8 cellular contexts compared by ENCODE assay signal in genomic region chr6:16206595-16207037, GRCh38. TPM values are rescaled to one million over a fixed set of nuclear protein-coding genes. Genes with fewer than 3 reads are reported as not detected.
DNase-seq lines count a peak whose midpoint lies in the region; ATAC-seq and TF ChIP-seq lines count a peak whose summit lies in the region.

No MANE protein-coding gene starts in this region.

- no peak overlapping the region for H3K4me3 ChIP-seq in CD4-positive, CD25-positive, alpha-beta regulatory T cell (ENCODE audit: low read depth, low read length)
- no peak overlapping the region for H3K4me3 ChIP-seq in suprapubic skin

- peaks cover 0 to 5% (median 1%) of the 10 kb centered on the region in 4 donors for H3K4me1 Mint-ChIP-seq in CD4-positive, CD25-positive, alpha-beta regulatory T cell
- peaks cover 2% of the 10 kb centered on the region; the same call in 1 of the 2 replicates for H3K4me1 Mint-ChIP-seq in WTC11
- H3K4me1 Mint-ChIP-seq in endothelial cell (ENCODE audit: unreplicated experiment): peaks cover 5% of the 10 kb centered on the region
- peaks cover 8% of the 10 kb centered on the region for H3K4me1 Mint-ChIP-seq in mesothelial cell of epicardium

- H3K9me3 Mint-ChIP-seq in CD4-positive, CD25-positive, alpha-beta regulatory T cell: no peaks in the 10 kb centered on the region
- H3K9me3 Mint-ChIP-seq in WTC11: peaks cover 24% of the 10 kb centered on the region
- no peaks in the 10 kb centered on the region for H3K9me3 Mint-ChIP-seq in endothelial cell (ENCODE audit: unreplicated experiment)
- H3K9me3 Mint-ChIP-seq in mesothelial cell of epicardium: peaks cover 9% of the 10 kb centered on the region

- DNase-seq in CD4-positive, CD25-positive, alpha-beta regulatory T cell: peak; percentile 17 to 52 (median 49)
- DNase-seq in NCI-H2107 treated with DMSO at 0.1 percent for 48 hours (lab: John Stamatoyannopoulos, UW; ENCODE audit: unreplicated experiment): peak; percentile 33
- peak; percentile 61 for DNase-seq in WTC11 (ENCODE audit: low spot score)
- peak; percentile 53 for DNase-seq in endothelial cell (ENCODE audit: low spot score)
- peak in 1 of 2 experiments; percentile 65 for DNase-seq in mesothelial cell of epicardium (ENCODE audit: low spot score in 2 of 2, unreplicated experiment in 2 of 2)
- DNase-seq in suprapubic skin (ENCODE audit: low spot score in 2 of 2): no peak

- no peaks in the 10 kb centered on the region for H3K36me3 Mint-ChIP-seq in CD4-positive, CD25-positive, alpha-beta regulatory T cell
- H3K36me3 Mint-ChIP-seq in WTC11 (no peaks in the 10 kb centered on the region), endothelial cell (ENCODE audit: low read depth, unreplicated experiment) (no peaks in the 10 kb centered on the region), mesothelial cell of epicardium (no peaks in the 10 kb centered on the region)

- no peaks in the 10 kb centered on the region for H3K9me3 ChIP-seq in CD4-positive, CD25-positive, alpha-beta regulatory T cell (ENCODE audit: control insufficient read depth in 2 of 2, low read length in 2 of 2)
- no peaks in the 10 kb centered on the region for H3K9me3 ChIP-seq in suprapubic skin

- no peak for TF ChIP-seq POLR2A in suprapubic skin (IDR thresholded peaks at IDR 0.05)

- no peaks in the 10 kb centered on the region for H3K27me3 ChIP-seq in CD4-positive, CD25-positive, alpha-beta regulatory T cell (ENCODE audit: control insufficient read depth, insufficient read depth, low read length)
- H3K27me3 ChIP-seq in suprapubic skin: peaks cover 3% of the 10 kb centered on the region

- TF ChIP-seq EP300 in suprapubic skin (IDR thresholded peaks at IDR 0.05): no peak

- no peaks in the 10 kb centered on the region for H3K4me1 ChIP-seq in CD4-positive, CD25-positive, alpha-beta regulatory T cell (ENCODE audit: control insufficient read depth, insufficient read depth, low read length, poor library complexity, severe bottlenecking)
- peaks cover 17% of the 10 kb centered on the region for H3K4me1 ChIP-seq in suprapubic skin

- CTCF ChIA-PET in WTC11 (lab: Charles Lee): interaction anchor here (0.6 to 5.2 kb wide), 9 partner anchors 9 to 514 kb away, joined by 3 to 59 read pairs (median 3); no protein-coding TSS in a partner anchor

- no peaks in the 10 kb centered on the region for H3K36me3 ChIP-seq in CD4-positive, CD25-positive, alpha-beta regulatory T cell (ENCODE audit: control insufficient read depth, insufficient read depth, low read length)
- no peaks in the 10 kb centered on the region for H3K36me3 ChIP-seq in suprapubic skin

- POLR2A ChIA-PET in WTC11 (lab: Charles Lee): no interaction called here

- no peak overlapping the region for H3K4me3 Mint-ChIP-seq in CD4-positive, CD25-positive, alpha-beta regulatory T cell
- H3K4me3 Mint-ChIP-seq in WTC11 (no peak overlapping the region), endothelial cell (ENCODE audit: unreplicated experiment) (no peak overlapping the region), mesothelial cell of epicardium (no peak overlapping the region)

- no peak overlapping the region for H3K27ac Mint-ChIP-seq in CD4-positive, CD25-positive, alpha-beta regulatory T cell
- no peak overlapping the region for H3K27ac Mint-ChIP-seq in WTC11
- no peak overlapping the region for H3K27ac Mint-ChIP-seq in endothelial cell (ENCODE audit: unreplicated experiment)
- H3K27ac Mint-ChIP-seq in mesothelial cell of epicardium: no peak overlapping the region

- H3K27me3 Mint-ChIP-seq in CD4-positive, CD25-positive, alpha-beta regulatory T cell: peaks cover 46% of the 10 kb centered on the region
- H3K27me3 Mint-ChIP-seq in WTC11 (ENCODE audit: low read depth) (no peaks in the 10 kb centered on the region), endothelial cell (ENCODE audit: unreplicated experiment) (peaks cover 3% of the 10 kb centered on the region), mesothelial cell of epicardium (ENCODE audit: low read depth) (peaks cover 8% of the 10 kb centered on the region)

- TF ChIP-seq CTCF in WTC11 (IDR thresholded peaks at IDR 0.05) (peak; percentile 98), endothelial cell (IDR thresholded peaks at IDR 0.05; ENCODE audit: unreplicated experiment) (peak; percentile 98), mesothelial cell of epicardium (IDR thresholded peaks at IDR 0.05; ENCODE audit: unreplicated experiment) (peak; percentile 98), suprapubic skin (IDR thresholded peaks at IDR 0.05) (peak; percentile 94 to 95)

- peak in 1 of 2 donors; percentile 53 for ATAC-seq in CD4-positive, CD25-positive, alpha-beta regulatory T cell (ENCODE audit: low read depth in 2 of 2)
- peak; percentile 29 for ATAC-seq in GM21529 (IDR thresholded peaks at IDR 0.05; ENCODE audit: unreplicated experiment)
- peak; percentile 78 for ATAC-seq in WTC11
- no peak for ATAC-seq in HG03095 (IDR thresholded peaks at IDR 0.05; ENCODE audit: unreplicated experiment)

- H3K27ac ChIP-seq in CD4-positive, CD25-positive, alpha-beta regulatory T cell (ENCODE audit: insufficient read depth, low read length, poor library complexity, severe bottlenecking): no peak overlapping the region
- no peak overlapping the region for H3K27ac ChIP-seq in suprapubic skin

- 7% methylated on average over 6 of the region's 6 CpGs for WGBS in suprapubic skin

TF ChIP-seq in WTC11, 78 proteins besides CTCF, POLR2A, EP300 and RAD21 (continues in another document):
- TF ChIP-seq ZNF317 (CRISPR knock-in tag; IDR thresholded peaks at IDR 0.05; ENCODE audit: borderline replicate concordance, low read depth) (no peak), IRF1 (CRISPR knock-in tag; IDR thresholded peaks at IDR 0.05) (no peak), KAT7 (CRISPR knock-in tag; IDR thresholded peaks at IDR 0.05; ENCODE audit: borderline replicate concordance) (no peak), ZNF263 (CRISPR knock-in tag; IDR thresholded peaks at IDR 0.05; ENCODE audit: low read depth) (no peak), TEAD1 (CRISPR knock-in tag; IDR thresholded peaks at IDR 0.05) (no peak), PRRX2 (CRISPR knock-in tag; IDR thresholded peaks at IDR 0.05) (no peak), AR (CRISPR knock-in tag; IDR thresholded peaks at IDR 0.05) (no peak), ZBTB43 (CRISPR knock-in tag; IDR thresholded peaks at IDR 0.05) (no peak), ZNF425 (CRISPR knock-in tag; conservative IDR thresholded peaks at IDR 0.05) (no peak)

RNA-seq across cellular contexts. Expression of gene GMPR, which starts 31.8 kb away (rescaled TPM):
- total RNA-seq in CD4-positive, CD25-positive, alpha-beta regulatory T cell: 1.8 TPM
- polyA plus RNA-seq in CD4-positive, CD25-positive, alpha-beta regulatory T cell: 1 to 10 TPM in 1 of 4 donors, not detected in 3; 1.3 TPM
- 2.2 to 2.8 TPM (median 2.4 TPM) in 3 replicates for total RNA-seq in WTC11 (2021)
- 1.8 TPM for total RNA-seq in endothelial cell (ENCODE audit: unreplicated experiment)
- 4.0 to 5.2 TPM (median 4.3 TPM) in 3 replicates for total RNA-seq in mesothelial cell of epicardium
- total RNA-seq in suprapubic skin: 10 to 100 TPM in 2 of 4 donors, 1 to 10 TPM in 2; 4.9 to 16.4 (median 12.9) TPM

Comparison
In these comparisons a context has a peak if more than half of its experiments do, and no peak if none do; other contexts are left out.
1. DNase-seq: peak in CD4-positive, CD25-positive, alpha-beta regulatory T cell (3 of 3), NCI-H2107 treated with DMSO at 0.1 percent for 48 hours (single experiment), WTC11 (single experiment) and endothelial cell (single experiment); none in suprapubic skin (0 of 2).
2. Peak in every context shown above with its lines, with median percentiles within 50 percentile points of each other: CTCF ChIP-seq.